ENCODE assay signal across 1 cellular context in the genomic region with DNA sequence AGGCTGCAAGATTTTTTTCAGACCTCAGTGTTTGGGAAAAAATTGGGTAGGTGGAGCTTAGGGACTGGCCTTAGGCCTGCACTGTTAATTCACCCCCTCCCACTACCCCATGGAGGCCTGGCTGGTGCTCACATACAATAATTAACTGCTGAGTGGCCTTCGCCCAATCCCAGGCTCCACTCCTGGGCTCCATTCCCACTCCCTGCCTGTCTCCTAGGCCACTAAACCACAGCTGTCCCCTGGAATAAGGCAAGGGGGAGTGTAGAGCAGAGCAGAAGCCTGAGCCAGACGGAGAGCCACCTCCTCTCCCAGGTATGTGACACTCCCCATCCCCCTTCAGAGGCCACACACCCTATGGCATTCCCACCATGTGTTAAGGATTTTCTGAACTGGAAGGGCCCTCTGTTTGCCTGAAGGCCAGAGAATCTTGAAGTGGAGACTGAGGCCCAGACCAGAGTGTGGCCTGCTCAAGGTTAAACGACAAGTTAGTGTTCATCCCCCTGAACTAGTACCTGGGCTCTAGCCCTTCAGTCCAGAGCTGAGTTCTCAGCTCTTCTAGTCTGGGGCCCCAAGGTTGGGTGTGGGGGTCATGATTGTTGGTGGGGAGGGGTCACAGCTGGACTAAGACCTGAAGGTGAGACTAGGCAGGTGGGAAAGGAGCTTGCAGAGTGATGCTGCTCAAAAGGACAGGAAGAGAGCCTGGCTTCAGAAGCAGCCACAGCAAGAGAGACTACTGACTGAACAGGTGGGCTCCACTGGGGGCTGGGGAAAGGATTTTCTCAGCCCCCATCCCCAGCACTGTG.
TF ChIP-seq lines count a peak whose summit lies in the region.

No MANE protein-coding gene starts in this region.

TF ChIP-seq in H1, 55 proteins besides CTCF, POLR2A, EP300 and RAD21:
- no peak for TF ChIP-seq YY1 (IDR thresholded peaks at IDR 0.05; ENCODE audit: low read depth, low read length)
- no peak for TF ChIP-seq BRCA1 (IDR thresholded peaks at IDR 0.05; ENCODE audit: low read depth, low read length)
- no peak for TF ChIP-seq CBX8 (IDR thresholded peaks at IDR 0.05; ENCODE audit: borderline replicate concordance, low read depth, low read length)
- TF ChIP-seq, protein P1, sequence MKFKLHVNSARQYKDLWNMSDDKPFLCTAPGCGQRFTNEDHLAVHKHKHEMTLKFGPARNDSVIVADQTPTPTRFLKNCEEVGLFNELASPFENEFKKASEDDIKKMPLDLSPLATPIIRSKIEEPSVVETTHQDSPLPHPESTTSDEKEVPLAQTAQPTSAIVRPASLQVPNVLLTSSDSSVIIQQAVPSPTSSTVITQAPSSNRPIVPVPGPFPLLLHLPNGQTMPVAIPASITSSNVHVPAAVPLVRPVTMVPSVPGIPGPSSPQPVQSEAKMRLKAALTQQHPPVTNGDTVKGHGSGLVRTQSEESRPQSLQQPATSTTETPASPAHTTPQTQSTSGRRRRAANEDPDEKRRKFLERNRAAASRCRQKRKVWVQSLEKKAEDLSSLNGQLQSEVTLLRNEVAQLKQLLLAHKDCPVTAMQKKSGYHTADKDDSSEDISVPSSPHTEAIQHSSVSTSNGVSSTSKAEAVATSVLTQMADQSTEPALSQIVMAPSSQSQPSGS (IDR thresholded peaks at IDR 0.05; ENCODE audit: low read length), result no peak
- TF ChIP-seq, protein P2, sequence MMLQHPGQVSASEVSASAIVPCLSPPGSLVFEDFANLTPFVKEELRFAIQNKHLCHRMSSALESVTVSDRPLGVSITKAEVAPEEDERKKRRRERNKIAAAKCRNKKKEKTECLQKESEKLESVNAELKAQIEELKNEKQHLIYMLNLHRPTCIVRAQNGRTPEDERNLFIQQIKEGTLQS (IDR thresholded peaks at IDR 0.05; ENCODE audit: insufficient read depth, low read depth, low read length), result no peak
- no peak for TF ChIP-seq TEAD4 (IDR thresholded peaks at IDR 0.05; ENCODE audit: low read depth, low read length)
- TF ChIP-seq, protein P3, sequence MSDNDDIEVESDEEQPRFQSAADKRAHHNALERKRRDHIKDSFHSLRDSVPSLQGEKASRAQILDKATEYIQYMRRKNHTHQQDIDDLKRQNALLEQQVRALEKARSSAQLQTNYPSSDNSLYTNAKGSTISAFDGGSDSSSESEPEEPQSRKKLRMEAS (IDR thresholded peaks at IDR 0.05), result no peak
- TF ChIP-seq, protein P4, sequence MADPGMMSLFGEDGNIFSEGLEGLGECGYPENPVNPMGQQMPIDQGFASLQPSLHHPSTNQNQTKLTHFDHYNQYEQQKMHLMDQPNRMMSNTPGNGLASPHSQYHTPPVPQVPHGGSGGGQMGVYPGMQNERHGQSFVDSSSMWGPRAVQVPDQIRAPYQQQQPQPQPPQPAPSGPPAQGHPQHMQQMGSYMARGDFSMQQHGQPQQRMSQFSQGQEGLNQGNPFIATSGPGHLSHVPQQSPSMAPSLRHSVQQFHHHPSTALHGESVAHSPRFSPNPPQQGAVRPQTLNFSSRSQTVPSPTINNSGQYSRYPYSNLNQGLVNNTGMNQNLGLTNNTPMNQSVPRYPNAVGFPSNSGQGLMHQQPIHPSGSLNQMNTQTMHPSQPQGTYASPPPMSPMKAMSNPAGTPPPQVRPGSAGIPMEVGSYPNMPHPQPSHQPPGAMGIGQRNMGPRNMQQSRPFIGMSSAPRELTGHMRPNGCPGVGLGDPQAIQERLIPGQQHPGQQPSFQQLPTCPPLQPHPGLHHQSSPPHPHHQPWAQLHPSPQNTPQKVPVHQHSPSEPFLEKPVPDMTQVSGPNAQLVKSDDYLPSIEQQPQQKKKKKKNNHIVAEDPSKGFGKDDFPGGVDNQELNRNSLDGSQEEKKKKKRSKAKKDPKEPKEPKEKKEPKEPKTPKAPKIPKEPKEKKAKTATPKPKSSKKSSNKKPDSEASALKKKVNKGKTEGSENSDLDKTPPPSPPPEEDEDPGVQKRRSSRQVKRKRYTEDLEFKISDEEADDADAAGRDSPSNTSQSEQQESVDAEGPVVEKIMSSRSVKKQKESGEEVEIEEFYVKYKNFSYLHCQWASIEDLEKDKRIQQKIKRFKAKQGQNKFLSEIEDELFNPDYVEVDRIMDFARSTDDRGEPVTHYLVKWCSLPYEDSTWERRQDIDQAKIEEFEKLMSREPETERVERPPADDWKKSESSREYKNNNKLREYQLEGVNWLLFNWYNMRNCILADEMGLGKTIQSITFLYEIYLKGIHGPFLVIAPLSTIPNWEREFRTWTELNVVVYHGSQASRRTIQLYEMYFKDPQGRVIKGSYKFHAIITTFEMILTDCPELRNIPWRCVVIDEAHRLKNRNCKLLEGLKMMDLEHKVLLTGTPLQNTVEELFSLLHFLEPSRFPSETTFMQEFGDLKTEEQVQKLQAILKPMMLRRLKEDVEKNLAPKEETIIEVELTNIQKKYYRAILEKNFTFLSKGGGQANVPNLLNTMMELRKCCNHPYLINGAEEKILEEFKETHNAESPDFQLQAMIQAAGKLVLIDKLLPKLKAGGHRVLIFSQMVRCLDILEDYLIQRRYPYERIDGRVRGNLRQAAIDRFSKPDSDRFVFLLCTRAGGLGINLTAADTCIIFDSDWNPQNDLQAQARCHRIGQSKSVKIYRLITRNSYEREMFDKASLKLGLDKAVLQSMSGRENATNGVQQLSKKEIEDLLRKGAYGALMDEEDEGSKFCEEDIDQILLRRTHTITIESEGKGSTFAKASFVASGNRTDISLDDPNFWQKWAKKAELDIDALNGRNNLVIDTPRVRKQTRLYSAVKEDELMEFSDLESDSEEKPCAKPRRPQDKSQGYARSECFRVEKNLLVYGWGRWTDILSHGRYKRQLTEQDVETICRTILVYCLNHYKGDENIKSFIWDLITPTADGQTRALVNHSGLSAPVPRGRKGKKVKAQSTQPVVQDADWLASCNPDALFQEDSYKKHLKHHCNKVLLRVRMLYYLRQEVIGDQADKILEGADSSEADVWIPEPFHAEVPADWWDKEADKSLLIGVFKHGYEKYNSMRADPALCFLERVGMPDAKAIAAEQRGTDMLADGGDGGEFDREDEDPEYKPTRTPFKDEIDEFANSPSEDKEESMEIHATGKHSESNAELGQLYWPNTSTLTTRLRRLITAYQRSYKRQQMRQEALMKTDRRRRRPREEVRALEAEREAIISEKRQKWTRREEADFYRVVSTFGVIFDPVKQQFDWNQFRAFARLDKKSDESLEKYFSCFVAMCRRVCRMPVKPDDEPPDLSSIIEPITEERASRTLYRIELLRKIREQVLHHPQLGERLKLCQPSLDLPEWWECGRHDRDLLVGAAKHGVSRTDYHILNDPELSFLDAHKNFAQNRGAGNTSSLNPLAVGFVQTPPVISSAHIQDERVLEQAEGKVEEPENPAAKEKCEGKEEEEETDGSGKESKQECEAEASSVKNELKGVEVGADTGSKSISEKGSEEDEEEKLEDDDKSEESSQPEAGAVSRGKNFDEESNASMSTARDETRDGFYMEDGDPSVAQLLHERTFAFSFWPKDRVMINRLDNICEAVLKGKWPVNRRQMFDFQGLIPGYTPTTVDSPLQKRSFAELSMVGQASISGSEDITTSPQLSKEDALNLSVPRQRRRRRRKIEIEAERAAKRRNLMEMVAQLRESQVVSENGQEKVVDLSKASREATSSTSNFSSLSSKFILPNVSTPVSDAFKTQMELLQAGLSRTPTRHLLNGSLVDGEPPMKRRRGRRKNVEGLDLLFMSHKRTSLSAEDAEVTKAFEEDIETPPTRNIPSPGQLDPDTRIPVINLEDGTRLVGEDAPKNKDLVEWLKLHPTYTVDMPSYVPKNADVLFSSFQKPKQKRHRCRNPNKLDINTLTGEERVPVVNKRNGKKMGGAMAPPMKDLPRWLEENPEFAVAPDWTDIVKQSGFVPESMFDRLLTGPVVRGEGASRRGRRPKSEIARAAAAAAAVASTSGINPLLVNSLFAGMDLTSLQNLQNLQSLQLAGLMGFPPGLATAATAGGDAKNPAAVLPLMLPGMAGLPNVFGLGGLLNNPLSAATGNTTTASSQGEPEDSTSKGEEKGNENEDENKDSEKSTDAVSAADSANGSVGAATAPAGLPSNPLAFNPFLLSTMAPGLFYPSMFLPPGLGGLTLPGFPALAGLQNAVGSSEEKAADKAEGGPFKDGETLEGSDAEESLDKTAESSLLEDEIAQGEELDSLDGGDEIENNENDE (IDR thresholded peaks at IDR 0.05; ENCODE audit: insufficient replicate concordance, low read length), result no peak
- TF ChIP-seq NANOG (IDR thresholded peaks at IDR 0.05; ENCODE audit: insufficient read depth, low read depth, low read length, poor library complexity, severe bottlenecking), result no peak
- no peak for TF ChIP-seq SUZ12 (IDR thresholded peaks at IDR 0.05; ENCODE audit: low read length)
- no peak for TF ChIP-seq CBX5 (IDR thresholded peaks at IDR 0.05; ENCODE audit: low read depth, low read length)
- TF ChIP-seq RNF2 (IDR thresholded peaks at IDR 0.05; ENCODE audit: borderline replicate concordance, low read depth, low read length, missing control alignments, poor library complexity, severe bottlenecking), result no peak
- TF ChIP-seq ZNF274 (IDR thresholded peaks at IDR 0.05; ENCODE audit: borderline replicate concordance, extremely low read depth, low read length), result no peak
- TF ChIP-seq CREB1 (IDR thresholded peaks at IDR 0.05), result no peak
- no peak for TF ChIP-seq EZH2 (IDR thresholded peaks at IDR 0.05; ENCODE audit: low read depth, low read length, severe bottlenecking)
- no peak for TF ChIP-seq CHD1 (IDR thresholded peaks at IDR 0.05; ENCODE audit: low read depth, low read length)
- no peak for TF ChIP-seq TAF7 (optimal IDR thresholded peaks at IDR 0.05; ENCODE audit: borderline replicate concordance, low read depth, low read length)
TF ChIP-seq in H1: peak in this region for 0.
